ENCODE assay signal across 12 cellular contexts in genomic region chr4:86960557-86960959, GRCh38. TPM values are rescaled to one million over a fixed set of nuclear protein-coding genes. Genes with fewer than 3 reads are reported as not detected.
DNase-seq lines count a peak whose midpoint lies in the region; ATAC-seq and TF ChIP-seq lines count a peak whose summit lies in the region.
"Had no signal": no experiment of that assay in that cellular context is flagged by ENCODE, and none has a peak within 500 bp of the region (broad histone marks: within the 10 kb centered on the region; RNA-seq: fewer than 3 reads in every experiment).

No MANE protein-coding gene starts in this region.

- H3K23ac ChIP-seq in IMR-90 (ENCODE audit: low read depth, low read length) (peak overlapping the region; percentile 48; the same call in 1 of the 2 replicates), mesendoderm (ENCODE audit: low read length) (no peak overlapping the region)

- peak overlapping the region; percentile 48 for H2AFZ ChIP-seq in IMR-90 (replicated peaks; ENCODE audit: low read length, poor library complexity)

- no peaks in the 10 kb centered on the region for H3K9me3 ChIP-seq in AG04450 (ENCODE audit: control insufficient read depth, insufficient read depth, low read length)
- H3K9me3 ChIP-seq in IMR-90 (ENCODE audit: control insufficient read depth, insufficient read depth, low read length), result no peaks in the 10 kb centered on the region
- no peaks in the 10 kb centered on the region for H3K9me3 ChIP-seq in endodermal cell (ENCODE audit: control insufficient read depth, low read length)

- H3K4me3 ChIP-seq in AG04450 (ENCODE audit: low read depth, low read length), result no peak overlapping the region
- H3K4me3 ChIP-seq in IMR-90 (ENCODE audit: insufficient read depth, low read depth, low read length), result no peak overlapping the region
- H3K4me3 ChIP-seq in endodermal cell (ENCODE audit: low read length), result peak overlapping the region; percentile 39
- H3K4me3 ChIP-seq in mesendoderm (ENCODE audit: low read length), result no peak overlapping the region

- no peak for TF ChIP-seq RAD21 in IMR-90 (IDR thresholded peaks at IDR 0.05; ENCODE audit: low read length)

- H3K4me1 ChIP-seq in IMR-90 (ENCODE audit: control insufficient read depth, insufficient read depth, low read length) (peaks cover 22% of the 10 kb centered on the region), endodermal cell (ENCODE audit: control insufficient read depth, insufficient read depth, low read length) (peaks cover 36% of the 10 kb centered on the region), mesendoderm (ENCODE audit: control insufficient read depth, low read depth, low read length) (peaks cover 21% of the 10 kb centered on the region)

- peak overlapping the region; percentile 37 for H2AK9ac ChIP-seq in IMR-90 (replicated peaks; ENCODE audit: low read depth, low read length, poor library complexity)

- in situ Hi-C loops in IMR-90 (cut with MboI; ENCODE audit: low sequenced_read_pairs), result loop anchor here (5.0 kb wide), 1 partner anchor 37 kb away; no protein-coding TSS in a partner anchor

- ATAC-seq in IMR-90 (ENCODE audit: low read depth), result peak; percentile 71
- ATAC-seq in HG03521 (IDR thresholded peaks at IDR 0.05; ENCODE audit: unreplicated experiment), result no peak
- ATAC-seq in GM21786 (IDR thresholded peaks at IDR 0.05; ENCODE audit: unreplicated experiment), result no peak

- H3K9ac ChIP-seq in IMR-90 (ENCODE audit: low read depth, low read length) (no peak overlapping the region), endodermal cell (ENCODE audit: extremely low read depth, low read length, poor library complexity, severe bottlenecking) (peak overlapping the region; percentile 5), mesendoderm (ENCODE audit: low read length) (no peak overlapping the region)

- H3K9me1 ChIP-seq in IMR-90 (ENCODE audit: insufficient read depth, low read length), result peaks cover 11% of the 10 kb centered on the region

- H2BK120ac ChIP-seq in IMR-90 (ENCODE audit: low read depth, low read length) (peak overlapping the region; percentile 23), mesendoderm (ENCODE audit: low read depth, low read length) (no peak overlapping the region)

- H2BK15ac ChIP-seq in IMR-90 (ENCODE audit: low read depth, low read length) (peak overlapping the region; percentile 12; the same call in 1 of the 3 replicates), mesendoderm (replicated peaks; ENCODE audit: low read depth) (no peak overlapping the region)

- no peaks in the 10 kb centered on the region for H3K9me3 Mint-ChIP-seq in endodermal cell
- H3K9me3 Mint-ChIP-seq: immature natural killer cell; T-helper 1 cell treated with Interleukin-12 subunit alpha and Interleukin-12 subunit beta and Interleukin-4 antibody, amounts not matched to agents 30 μg/mL and 1 μg/mL, for 36 hours had no signal

- H3K56ac ChIP-seq in IMR-90 (ENCODE audit: extremely low read depth, insufficient read depth, low read length) (no peak overlapping the region), mesendoderm (ENCODE audit: low read length) (no peak overlapping the region)

- intact Hi-C loops in IMR-90 (cut with micrococcal nuclease), result no loop called here

- H3K27ac Mint-ChIP-seq in endodermal cell, result peak overlapping the region; percentile 92
- H3K27ac Mint-ChIP-seq: T-helper 1 cell treated with Interleukin-12 subunit alpha and Interleukin-12 subunit beta and Interleukin-4 antibody, amounts not matched to agents 30 μg/mL and 1 μg/mL, for 36 hours had no signal

- H2BK5ac ChIP-seq in IMR-90 (ENCODE audit: low read depth, low read length, poor library complexity, severe bottlenecking) (peak overlapping the region; percentile 66), mesendoderm (ENCODE audit: low read length) (no peak overlapping the region)

- no peak for TF ChIP-seq POLR2A in IMR-90 (IDR thresholded peaks at IDR 0.05; ENCODE audit: low read depth, low read length)

- H3K79me1 ChIP-seq in IMR-90 (ENCODE audit: low read depth in 1 of 2, low read length in 2 of 2) (peaks cover 9 to 42% of the 10 kb centered on the region in 2 experiments), mesendoderm (ENCODE audit: low read length) (no peaks in the 10 kb centered on the region)

- H3K27me3 Mint-ChIP-seq in endodermal cell (ENCODE audit: insufficient read depth), result no peaks in the 10 kb centered on the region

- no peak for TF ChIP-seq CTCF in AG04450 (IDR thresholded peaks at IDR 0.05; ENCODE audit: low read depth, low read length)
- no peak for TF ChIP-seq CTCF in IMR-90 (conservative IDR thresholded peaks at IDR 0.05; ENCODE audit: low read depth, low read length)
- no peak for TF ChIP-seq CTCF in endodermal cell (conservative IDR thresholded peaks at IDR 0.05)

- peaks cover 11% of the 10 kb centered on the region; the same call in 1 of the 2 replicates for H4K20me1 ChIP-seq in IMR-90 (ENCODE audit: insufficient read depth, low read length)

- BruUV-seq in IMR-90 (replicated peaks; lab: Mats Ljungman, UMichigan), result no TSS peak

- peak overlapping the region; percentile 19 for H2BK20ac ChIP-seq in IMR-90 (ENCODE audit: low read depth, low read length)

- no peak overlapping the region for H4K91ac ChIP-seq in IMR-90 (ENCODE audit: insufficient read depth, low read depth, low read length)

- peak overlapping the region; percentile 48 for H3K14ac ChIP-seq in IMR-90 (replicated peaks; ENCODE audit: low read depth, low read length)

- H3K4me3 Mint-ChIP-seq in endodermal cell, result peak overlapping the region; percentile 37
- H3K4me3 Mint-ChIP-seq: T-helper 1 cell treated with Interleukin-12 subunit alpha and Interleukin-12 subunit beta and Interleukin-4 antibody, amounts not matched to agents 30 μg/mL and 1 μg/mL, for 36 hours had no signal

- CTCF ChIA-PET in AG04450 (lab: Charles Lee), result interaction anchor here (0.6 to 2.8 kb wide), 5 partner anchors 11 to 190 kb away, joined by 3 to 10 read pairs (median 5); partner anchors contain the start of gene AFF1
- CTCF ChIA-PET in IMR-90 (lab: Yijun Ruan, JAX), result interaction anchor here (0.6 to 1.2 kb wide), 2 partner anchors 38 to 256 kb away, joined by 3 to 5 read pairs; no protein-coding TSS in a partner anchor

- H3K4me2 ChIP-seq in IMR-90 (ENCODE audit: low read depth, low read length) (no peak overlapping the region), mesendoderm (ENCODE audit: low read length) (no peak overlapping the region)

- H4K5ac ChIP-seq in IMR-90 (ENCODE audit: low read depth, low read length) (no peak overlapping the region), mesendoderm (ENCODE audit: low read length) (no peak overlapping the region)

- peak overlapping the region; percentile 40 for H3K27ac ChIP-seq in AG04450 (ENCODE audit: low read depth, low read length)
- peak overlapping the region; percentile 43; the same call in 1 of the 2 replicates for H3K27ac ChIP-seq in IMR-90 (ENCODE audit: insufficient read depth, low read length)
- peak overlapping the region; percentile 95 for H3K27ac ChIP-seq in endodermal cell (ENCODE audit: low read depth, low read length)
- peak overlapping the region; percentile 13 for H3K27ac ChIP-seq in mesendoderm (ENCODE audit: low read depth, low read length)

- H3K27me3 ChIP-seq in AG04450 (ENCODE audit: control insufficient read depth, insufficient read depth, low read length), result no peaks in the 10 kb centered on the region
- H3K27me3 ChIP-seq in IMR-90 (ENCODE audit: control insufficient read depth, insufficient read depth, low read length), result no peaks in the 10 kb centered on the region
- no peaks in the 10 kb centered on the region for H3K27me3 ChIP-seq in endodermal cell (ENCODE audit: control insufficient read depth, insufficient read depth, low read length, poor library complexity, severe bottlenecking)
- no peaks in the 10 kb centered on the region for H3K27me3 ChIP-seq in mesendoderm (ENCODE audit: insufficient read depth, low read length, poor library complexity)

- peaks cover 2% of the 10 kb centered on the region for H3K79me2 ChIP-seq in mesendoderm (ENCODE audit: control insufficient read depth, insufficient read depth, low read length)

- peak overlapping the region; percentile 38; the same call in 1 of the 2 replicates for H3K4ac ChIP-seq in IMR-90 (ENCODE audit: low read depth, low read length)
- H3K4ac ChIP-seq in mesendoderm (ENCODE audit: low read depth, low read length), result peak overlapping the region; percentile 9

- H2AK5ac ChIP-seq in IMR-90 (ENCODE audit: low read depth, low read length), result peak overlapping the region; percentile 38
- no peak overlapping the region for H2AK5ac ChIP-seq in mesendoderm (ENCODE audit: low read length)

- dilution Hi-C loops in IMR-90 (cut with HindIII; ENCODE audit: low sequenced_read_pairs, unreplicated experiment), result no loop called here

- DNase-seq in AG04450 (ENCODE audit: low read depth, low spot score) (no peak), IMR-90 (peak; percentile 46), endodermal cell (peak; percentile 58), mesendoderm (peak; percentile 63), DMS114 treated with DMSO at 0.1 percent for 48 hours (lab: John Stamatoyannopoulos, UW; ENCODE audit: unreplicated experiment) (no peak)
- no peak for DNase-seq in activated effector memory CD4-positive, alpha-beta T cell treated with Interleukin-2 at 50 U/mL for 16 hours
- DNase-seq: immature natural killer cell; NCI-H2107; stimulated activated CD4-positive, alpha-beta T cell treated with anti-CD3 and anti-CD28 coated beads, Interleukin-2, amount 100 ng/mL, for 48 hours had no signal

- H4K8ac ChIP-seq in IMR-90 (ENCODE audit: low read depth in 2 of 2, low read length in 2 of 2), result peak overlapping the region in 1 of 2 experiments; percentile 7; a peak in 1 of 4 replicates
- H4K8ac ChIP-seq in mesendoderm (ENCODE audit: low read depth, low read length), result no peak overlapping the region

- no peaks in the 10 kb centered on the region for H3K36me3 ChIP-seq in IMR-90 (ENCODE audit: control insufficient read depth, insufficient read depth, low read length)
- peaks cover 29% of the 10 kb centered on the region for H3K36me3 ChIP-seq in endodermal cell (ENCODE audit: control insufficient read depth, insufficient read depth, low read length)
- H3K36me3 ChIP-seq in mesendoderm (ENCODE audit: control insufficient read depth, insufficient read depth, low read length), result no peaks in the 10 kb centered on the region

- H3K36me3 Mint-ChIP-seq in endodermal cell (ENCODE audit: low read depth), result peaks cover 19% of the 10 kb centered on the region

- H3K18ac ChIP-seq in IMR-90 (ENCODE audit: low read depth, low read length) (no peak overlapping the region), mesendoderm (ENCODE audit: low read length) (peak overlapping the region; percentile 85)

- H3K4me1 Mint-ChIP-seq in endodermal cell, result peaks cover 53% of the 10 kb centered on the region

- POLR2A ChIA-PET in AG04450 (lab: Yijun Ruan, JAX), result interaction anchor here (0.5 to 1.4 kb wide), 4 partner anchors 26 to 94 kb away, joined by 3 to 5 read pairs (median 4); partner anchors contain the start of gene AFF1
- POLR2A ChIA-PET in IMR-90 (lab: Charles Lee; ENCODE audit: unreplicated experiment), result no interaction called here

- WGBS in IMR-90 (ENCODE audit: extremely low coverage in 2 of 2, insufficient read length in 1 of 2), 2 experiments, result 13% methylated on average over 1 of the region's 2 CpGs; no CpG with 5 or more reads in 1 of the 2 experiments
- 0 to 8% methylated on average over 1 to 2 of the region's 2 CpGs for WGBS in endodermal cell (ENCODE audit: insufficient coverage in 1 of 2, insufficient read length in 1 of 2), 2 experiments
- no CpG with 5 or more reads among the region's 2 CpGs for WGBS in mesendoderm (ENCODE audit: extremely low coverage, insufficient coverage, low lambda C conversion rate)

RNA-seq across cellular contexts. Expression of gene AFF1, which starts 25.7 kb away (rescaled TPM):
- polyA plus RNA-seq in AG04450 (2011; rRNA removed) (17.2 and 19.5 TPM in 2 replicates), IMR-90 (2012; rRNA removed) (9.6 and 11.4 TPM in 2 replicates)
- polyA minus RNA-seq in AG04450 (2011; rRNA and poly(A)+ RNA removed), result 57.4 and 73.9 TPM in 2 replicates
- total RNA-seq in IMR-90 (2012; rRNA removed) (7.0 and 10.8 TPM in 2 replicates), endodermal cell (100 to 1,000 TPM; 134 to 171 TPM)
- 1.8 and 3.5 TPM in 2 replicates for polyA plus RNA-seq in IMR-90 (2012; cell fraction: cytosol; rRNA removed)
- 6.8 and 17.8 TPM in 2 replicates for polyA plus RNA-seq in IMR-90 (2012; cell fraction: nucleus; rRNA removed; ENCODE audit: low replicate concordance)
- 30.2 TPM for polyA plus RNA-seq in endodermal cell (2013, experiment 1 of 2)
- 31.3 TPM for polyA plus RNA-seq in endodermal cell (2013, experiment 2 of 2)
- 39.7 TPM for polyA plus RNA-seq in mesendoderm (2013, experiment 1 of 2)
- polyA plus RNA-seq in mesendoderm (2013, experiment 2 of 2), result 39.1 TPM

Comparison
In these comparisons a context has a peak if more than half of its experiments do, and no peak if none do; other contexts are left out.
1. DNase-seq: peak in IMR-90 (single experiment), endodermal cell (single experiment) and mesendoderm (single experiment); none in AG04450 (single experiment), DMS114 treated with DMSO at 0.1 percent for 48 hours (single experiment) and activated effector memory CD4-positive, alpha-beta T cell treated with Interleukin-2 at 50 U/mL for 16 hours (single experiment).
2. H3K27ac ChIP-seq: peak in every context shown above with its lines; median percentile 95 in endodermal cell; 43 in IMR-90; 40 in AG04450; 13 in mesendoderm.
3. RNA of gene AFF1, which starts 25.7 kb away (total RNA-seq): 134 to 171 TPM in endodermal cell; 7.0 to 10.8 TPM in IMR-90; every median in the first group is over 10 times any median in the second.